Comparison of ENCODE assay signal across 1 cellular context in the genomic region with DNA sequence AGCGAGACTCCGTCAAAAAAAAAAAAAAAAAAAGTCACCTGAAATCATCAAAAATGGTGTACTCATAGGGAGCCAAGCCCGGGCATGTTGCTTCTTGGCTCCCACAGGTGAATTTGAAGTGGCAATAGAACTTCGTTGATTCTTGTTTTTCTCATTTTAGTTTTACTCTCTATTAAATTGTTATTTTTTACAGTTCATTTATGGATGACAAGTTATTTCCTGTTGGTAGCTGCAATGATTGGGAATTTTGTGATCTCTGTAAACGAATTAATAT.
TF ChIP-seq lines count a peak whose summit lies in the region.

No MANE protein-coding gene starts in this region.

TF ChIP-seq in SK-N-SH treated with all-trans-retinoic acid at 6 μM for 48 hours, 23 proteins besides CTCF, POLR2A, EP300 and RAD21 (continued from another document):
- TF ChIP-seq, protein P1, sequence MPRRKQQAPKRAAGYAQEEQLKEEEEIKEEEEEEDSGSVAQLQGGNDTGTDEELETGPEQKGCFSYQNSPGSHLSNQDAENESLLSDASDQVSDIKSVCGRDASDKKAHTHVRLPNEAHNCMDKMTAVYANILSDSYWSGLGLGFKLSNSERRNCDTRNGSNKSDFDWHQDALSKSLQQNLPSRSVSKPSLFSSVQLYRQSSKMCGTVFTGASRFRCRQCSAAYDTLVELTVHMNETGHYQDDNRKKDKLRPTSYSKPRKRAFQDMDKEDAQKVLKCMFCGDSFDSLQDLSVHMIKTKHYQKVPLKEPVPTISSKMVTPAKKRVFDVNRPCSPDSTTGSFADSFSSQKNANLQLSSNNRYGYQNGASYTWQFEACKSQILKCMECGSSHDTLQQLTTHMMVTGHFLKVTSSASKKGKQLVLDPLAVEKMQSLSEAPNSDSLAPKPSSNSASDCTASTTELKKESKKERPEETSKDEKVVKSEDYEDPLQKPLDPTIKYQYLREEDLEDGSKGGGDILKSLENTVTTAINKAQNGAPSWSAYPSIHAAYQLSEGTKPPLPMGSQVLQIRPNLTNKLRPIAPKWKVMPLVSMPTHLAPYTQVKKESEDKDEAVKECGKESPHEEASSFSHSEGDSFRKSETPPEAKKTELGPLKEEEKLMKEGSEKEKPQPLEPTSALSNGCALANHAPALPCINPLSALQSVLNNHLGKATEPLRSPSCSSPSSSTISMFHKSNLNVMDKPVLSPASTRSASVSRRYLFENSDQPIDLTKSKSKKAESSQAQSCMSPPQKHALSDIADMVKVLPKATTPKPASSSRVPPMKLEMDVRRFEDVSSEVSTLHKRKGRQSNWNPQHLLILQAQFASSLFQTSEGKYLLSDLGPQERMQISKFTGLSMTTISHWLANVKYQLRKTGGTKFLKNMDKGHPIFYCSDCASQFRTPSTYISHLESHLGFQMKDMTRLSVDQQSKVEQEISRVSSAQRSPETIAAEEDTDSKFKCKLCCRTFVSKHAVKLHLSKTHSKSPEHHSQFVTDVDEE (CRISPR knock-in tag; IDR thresholded peaks at IDR 0.05), result no peak
- TF ChIP-seq TCF4 (CRISPR knock-in tag; IDR thresholded peaks at IDR 0.05; ENCODE audit: borderline replicate concordance), result no peak
- no peak for TF ChIP-seq TOX (CRISPR knock-in tag; IDR thresholded peaks at IDR 0.05; ENCODE audit: borderline replicate concordance)
- no peak for TF ChIP-seq GLIS3 (CRISPR knock-in tag; IDR thresholded peaks at IDR 0.05)
- no peak for TF ChIP-seq ZNF70 (CRISPR knock-in tag; IDR thresholded peaks at IDR 0.05)
- no peak for TF ChIP-seq ZNF8 (CRISPR knock-in tag; IDR thresholded peaks at IDR 0.05)
- TF ChIP-seq RARB (CRISPR knock-in tag; IDR thresholded peaks at IDR 0.05), result no peak
- no peak for TF ChIP-seq ISL1 (CRISPR knock-in tag; IDR thresholded peaks at IDR 0.05)
- TF ChIP-seq ZNF565 (CRISPR knock-in tag; conservative IDR thresholded peaks at IDR 0.05; ENCODE audit: low read depth), result no peak
- no peak for TF ChIP-seq SNAI2 (CRISPR knock-in tag; IDR thresholded peaks at IDR 0.05)
